Comparison of ENCODE assay signal across 26 cellular contexts in genomic region chr10:104264783-104265182, GRCh38. TPM values are rescaled to one million over a fixed set of nuclear protein-coding genes. Genes with fewer than 3 reads are reported as not detected.
DNase-seq lines count a peak whose midpoint lies in the region; ATAC-seq and TF ChIP-seq lines count a peak whose summit lies in the region.
"Had no signal": no experiment of that assay in that cellular context is flagged by ENCODE, and none has a peak within 500 bp of the region (broad histone marks: within the 10 kb centered on the region; RNA-seq: fewer than 3 reads in every experiment).

No MANE protein-coding gene starts in this region.

- no peak overlapping the region for H3K27ac Mint-ChIP-seq in CD4-positive, CD25-positive, alpha-beta regulatory T cell
- peak overlapping the region; percentile 11 for H3K27ac Mint-ChIP-seq in CD4-positive, alpha-beta T cell
- peak overlapping the region; percentile 45 for H3K27ac Mint-ChIP-seq in natural killer cell treated with Interleukin-12 subunit alpha and Interleukin-12 subunit beta and Interleukin-15 and Interleukin-18, amount 100 ng/mL, for 72 hours
- H3K27ac Mint-ChIP-seq: GM23338, H9 had no signal

- H3K27me3 Mint-ChIP-seq in CD4-positive, CD25-positive, alpha-beta regulatory T cell: peaks cover 7% of the 10 kb centered on the region
- H3K27me3 Mint-ChIP-seq in CD4-positive, alpha-beta T cell: no peaks in the 10 kb centered on the region
- no peaks in the 10 kb centered on the region for H3K27me3 Mint-ChIP-seq in natural killer cell treated with Interleukin-12 subunit alpha and Interleukin-12 subunit beta and Interleukin-15 and Interleukin-18, amount 100 ng/mL, for 72 hours
- H3K27me3 Mint-ChIP-seq: CD8-positive, alpha-beta memory T cell had no signal

- peaks cover 58% of the 10 kb centered on the region for H3K4me1 ChIP-seq in CD4-positive, CD25-positive, alpha-beta regulatory T cell (ENCODE audit: control insufficient read depth, insufficient read depth, low read length, poor library complexity, severe bottlenecking)

- H3K36me3 Mint-ChIP-seq in CD4-positive, CD25-positive, alpha-beta regulatory T cell: peaks cover 30% of the 10 kb centered on the region
- peaks cover 78% of the 10 kb centered on the region for H3K36me3 Mint-ChIP-seq in CD4-positive, alpha-beta T cell (ENCODE audit: low read depth)
- H3K36me3 Mint-ChIP-seq in natural killer cell treated with Interleukin-12 subunit alpha and Interleukin-12 subunit beta and Interleukin-15 and Interleukin-18, amount 100 ng/mL, for 72 hours: peaks cover 50% of the 10 kb centered on the region

- H3K9me3 ChIP-seq in CD4-positive, CD25-positive, alpha-beta regulatory T cell (ENCODE audit: control insufficient read depth in 2 of 2, low read length in 2 of 2): no peaks in the 10 kb centered on the region
- no peaks in the 10 kb centered on the region for H3K9me3 ChIP-seq in CD4-positive, alpha-beta T cell (ENCODE audit: control insufficient read depth, low read length)
- H3K9me3 ChIP-seq: MG63 had no signal

- DNase-seq in CD4-positive, CD25-positive, alpha-beta regulatory T cell: no peak
- DNase-seq in CD4-positive, alpha-beta T cell: no peak
- no peak for DNase-seq in left lobe of liver (ENCODE audit: low spot score)
- DNase-seq in natural killer cell treated with Interleukin-12 subunit alpha and Interleukin-12 subunit beta and Interleukin-15 and Interleukin-18, amount 100 ng/mL, for 72 hours (ENCODE audit: low spot score): no peak
- no peak for DNase-seq in OCI-M1 (lab: John Stamatoyannopoulos, UW)
- DNase-seq in SIG-M5 treated with dmso at 0.1 percent for 504 hours (lab: John Stamatoyannopoulos, UW; ENCODE audit: unreplicated experiment): no peak
- DNase-seq: C1 segment of cervical spinal cord; CD8-positive, alpha-beta memory T cell; DMS 273 treated with DMSO at 0.1 percent for 48 hours; DMS79; EL; GDM1; H9; IMR-90; KG1; MG63; NCI-H2029; NCI-H446; NCI-H524 treated with DMSO at 0.1 percent for 48 hours; NCI-H82; NK-92 treated with Interleukin-12 subunit alpha and Interleukin-12 subunit beta, amount 100 ng/mL, for 24 hours; PC-9 had no signal

- H3K9me3 Mint-ChIP-seq in CD4-positive, CD25-positive, alpha-beta regulatory T cell: no peaks in the 10 kb centered on the region
- no peaks in the 10 kb centered on the region for H3K9me3 Mint-ChIP-seq in CD4-positive, alpha-beta T cell
- H3K9me3 Mint-ChIP-seq in natural killer cell treated with Interleukin-12 subunit alpha and Interleukin-12 subunit beta and Interleukin-15 and Interleukin-18, amount 100 ng/mL, for 72 hours: no peaks in the 10 kb centered on the region
- H3K9me3 Mint-ChIP-seq: CD8-positive, alpha-beta memory T cell; GM23338; H9 had no signal

- H3K4me3 ChIP-seq in CD4-positive, CD25-positive, alpha-beta regulatory T cell (ENCODE audit: low read depth, low read length): peak overlapping the region; percentile 28
- H3K4me3 ChIP-seq: GM12878, GM23338, MG63, PC-9 had no signal

- H3K27me3 ChIP-seq in CD4-positive, CD25-positive, alpha-beta regulatory T cell (ENCODE audit: control insufficient read depth, insufficient read depth, low read length): no peaks in the 10 kb centered on the region
- no peaks in the 10 kb centered on the region for H3K27me3 ChIP-seq in CD4-positive, alpha-beta T cell (ENCODE audit: control insufficient read depth, insufficient read depth, low read length)
- H3K27me3 ChIP-seq: MG63 had no signal

- intact Hi-C loops in CD4-positive, alpha-beta T cell (cut with DNase I, micrococcal nuclease): loop anchor here in 1 of 2 experiments (5.0 kb wide), 1 partner anchor 347 kb away; the partner anchor contains the start of gene STN1

- peaks cover 38 to 89% (median 67%) of the 10 kb centered on the region in 4 donors for H3K4me1 Mint-ChIP-seq in CD4-positive, CD25-positive, alpha-beta regulatory T cell
- peaks cover 69% of the 10 kb centered on the region for H3K4me1 Mint-ChIP-seq in CD4-positive, alpha-beta T cell (ENCODE audit: low read depth)
- H3K4me1 Mint-ChIP-seq in natural killer cell treated with Interleukin-12 subunit alpha and Interleukin-12 subunit beta and Interleukin-15 and Interleukin-18, amount 100 ng/mL, for 72 hours (ENCODE audit: low read depth in 2 of 2): peaks cover 41 to 53% of the 10 kb centered on the region in 2 donors

- CTCF ChIA-PET in CD4-positive, alpha-beta T cell (lab: Charles Lee): interaction anchor here (1.5 to 4.6 kb wide), 2 partner anchors 9 to 41 kb away, joined by 4 to 20 read pairs; no protein-coding TSS in a partner anchor

- TF ChIP-seq CTCF in CD4-positive, alpha-beta T cell (IDR thresholded peaks at IDR 0.05): no peak

- no peak for ATAC-seq in CD4-positive, CD25-positive, alpha-beta regulatory T cell (ENCODE audit: low read depth in 2 of 2)
- no peak for ATAC-seq in CD4-positive, alpha-beta T cell (ENCODE audit: poor library complexity)
- peak; percentile 12 for ATAC-seq in left lobe of liver
- no peak for ATAC-seq in natural killer cell treated with Interleukin-12 subunit alpha and Interleukin-12 subunit beta and Interleukin-15 and Interleukin-18, amount 100 ng/mL, for 72 hours
- no peak for ATAC-seq in GM19324 (IDR thresholded peaks at IDR 0.05; ENCODE audit: low FRiP score, unreplicated experiment)
- ATAC-seq: GM12878, GM23338, Right ventricle myocardium inferior had no signal

- H3K36me3 ChIP-seq in CD4-positive, CD25-positive, alpha-beta regulatory T cell (ENCODE audit: control insufficient read depth, insufficient read depth, low read length): peaks cover 66% of the 10 kb centered on the region

- peak overlapping the region in 1 of 4 donors; percentile 62 for H3K4me3 Mint-ChIP-seq in CD4-positive, CD25-positive, alpha-beta regulatory T cell
- no peak overlapping the region for H3K4me3 Mint-ChIP-seq in CD4-positive, alpha-beta T cell
- no peak overlapping the region for H3K4me3 Mint-ChIP-seq in natural killer cell treated with Interleukin-12 subunit alpha and Interleukin-12 subunit beta and Interleukin-15 and Interleukin-18, amount 100 ng/mL, for 72 hours
- H3K4me3 Mint-ChIP-seq: GM23338, H9 had no signal

- H3K27ac ChIP-seq in CD4-positive, CD25-positive, alpha-beta regulatory T cell (ENCODE audit: insufficient read depth, low read length, poor library complexity, severe bottlenecking): no peak overlapping the region
- no peak overlapping the region for H3K27ac ChIP-seq in CD4-positive, alpha-beta T cell (ENCODE audit: low read depth, low read length)
- H3K27ac ChIP-seq: PC-9 had no signal

- POLR2A ChIA-PET in CD4-positive, alpha-beta T cell (lab: Charles Lee): interaction anchor here (2.0 to 7.4 kb wide), 2 partner anchors 8 to 10 kb away, joined by 6 to 102 read pairs; partner anchors contain the start of gene GSTO1

RNA-seq across cellular contexts. Expression of gene GSTO2, which starts 4.2 kb away (rescaled TPM):
- total RNA-seq in CD4-positive, CD25-positive, alpha-beta regulatory T cell: 1.7 TPM
- polyA plus RNA-seq in CD4-positive, CD25-positive, alpha-beta regulatory T cell: 1 to 10 TPM in 2 of 4 donors, under 1 TPM in 2; 0.35 to 3.6 (median 1.1) TPM
- 1 to 10 TPM in 1 of 2 experiments, under 1 TPM in 1; 0.77 to 1.2 TPM for total RNA-seq in CD4-positive, alpha-beta T cell
- 2.9 TPM for total RNA-seq in left lobe of liver
- total RNA-seq in natural killer cell treated with Interleukin-12 subunit alpha and Interleukin-12 subunit beta and Interleukin-15 and Interleukin-18, amount 100 ng/mL, for 72 hours: under 1 TPM; 0.53 to 0.93 TPM

RNA-seq across cellular contexts. Expression of gene GSTO1, which starts 10.1 kb away (rescaled TPM):
- 39.9 TPM for total RNA-seq in CD4-positive, CD25-positive, alpha-beta regulatory T cell
- polyA plus RNA-seq in CD4-positive, CD25-positive, alpha-beta regulatory T cell: 100 to 1,000 TPM; 176 to 199 (median 184) TPM
- total RNA-seq in CD4-positive, alpha-beta T cell: 10 to 100 TPM; 23.9 to 26.1 TPM
- 194 TPM for total RNA-seq in left lobe of liver
- total RNA-seq in natural killer cell treated with Interleukin-12 subunit alpha and Interleukin-12 subunit beta and Interleukin-15 and Interleukin-18, amount 100 ng/mL, for 72 hours: 100 to 1,000 TPM; 101 to 111 TPM

RNA-seq across cellular contexts. Expression of gene CFAP43, which starts 32.6 kb away (rescaled TPM):
- not detected for total RNA-seq in CD4-positive, CD25-positive, alpha-beta regulatory T cell
- polyA plus RNA-seq in CD4-positive, CD25-positive, alpha-beta regulatory T cell: not detected
- not detected for total RNA-seq in CD4-positive, alpha-beta T cell
- total RNA-seq in left lobe of liver: 0.50 TPM
- not detected for total RNA-seq in natural killer cell treated with Interleukin-12 subunit alpha and Interleukin-12 subunit beta and Interleukin-15 and Interleukin-18, amount 100 ng/mL, for 72 hours
- polyA plus RNA-seq: CD8-positive, alpha-beta memory T cell had no signal

Comparison
In these comparisons a context has a peak if more than half of its experiments do, and no peak if none do; other contexts are left out.
1. H3K27ac Mint-ChIP-seq: peak in CD4-positive, alpha-beta T cell (single experiment) and natural killer cell treated with Interleukin-12 subunit alpha and Interleukin-12 subunit beta and Interleukin-15 and Interleukin-18, amount 100 ng/mL, for 72 hours (2 of 2); none in CD4-positive, CD25-positive, alpha-beta regulatory T cell (0 of 3).